8 cellular contexts compared by ENCODE assay signal in genomic region chr10:132684164-132684891, GRCh38.
A peak's percentile ranks its signal among the peaks of the same experiment; 100 is the strongest.
DNase-seq lines count a peak whose midpoint lies in the region; ATAC-seq and TF ChIP-seq lines count a peak whose summit lies in the region.

No MANE protein-coding gene starts in this region.

- H3K27ac ChIP-seq in layer of hippocampus (ENCODE audit: low read depth, low read length), result peak overlapping the region; percentile 98

- peaks cover 3% of the 10 kb centered on the region for H3K36me3 Mint-ChIP-seq in activated T-cell treated with anti-CD3 and anti-CD28 coated beads, Interleukin-2, amount 50 U/mL, for 4 hours (ENCODE audit: insufficient read depth)
- H3K36me3 Mint-ChIP-seq in type B pancreatic cell, result peaks cover 14% of the 10 kb centered on the region

- peaks cover 20% of the 10 kb centered on the region for H3K4me1 Mint-ChIP-seq in activated T-cell treated with anti-CD3 and anti-CD28 coated beads, Interleukin-2, amount 50 U/mL, for 4 hours (ENCODE audit: low read depth)
- no peaks in the 10 kb centered on the region for H3K4me1 Mint-ChIP-seq in type B pancreatic cell (ENCODE audit: unreplicated experiment)

- peak; percentile 17 for DNase-seq in activated T-cell treated with anti-CD3 and anti-CD28 coated beads, Interleukin-2, amount 50 U/mL, for 4 hours
- DNase-seq in type B pancreatic cell (ENCODE audit: extremely low spot score, unreplicated experiment) (peak; percentile 32), NCI-H128 (lab: John Stamatoyannopoulos, UW; ENCODE audit: unreplicated experiment) (no peak), DMS 273 treated with DMSO at 0.1 percent for 48 hours (lab: John Stamatoyannopoulos, UW) (no peak)

- H3K27ac Mint-ChIP-seq in type B pancreatic cell, result no peak overlapping the region

- no peaks in the 10 kb centered on the region for H3K9me3 Mint-ChIP-seq in activated T-cell treated with anti-CD3 and anti-CD28 coated beads, Interleukin-2, amount 50 U/mL, for 4 hours
- H3K9me3 Mint-ChIP-seq in type B pancreatic cell, result no peaks in the 10 kb centered on the region

- H3K27me3 ChIP-seq in layer of hippocampus (ENCODE audit: control insufficient read depth, insufficient read depth, low read length), result no peaks in the 10 kb centered on the region

- no peak overlapping the region for H3K4me3 Mint-ChIP-seq in activated T-cell treated with anti-CD3 and anti-CD28 coated beads, Interleukin-2, amount 50 U/mL, for 4 hours
- no peak overlapping the region for H3K4me3 Mint-ChIP-seq in type B pancreatic cell

- TF ChIP-seq CTCF in type B pancreatic cell (conservative IDR thresholded peaks at IDR 0.05), result no peak

- ATAC-seq in GM18909 (IDR thresholded peaks at IDR 0.05; ENCODE audit: poor library complexity, unreplicated experiment), result peak; percentile 77
- peak; percentile 74 for ATAC-seq in HG03469 (IDR thresholded peaks at IDR 0.05; ENCODE audit: unreplicated experiment)
- ATAC-seq in activated T-cell treated with anti-CD3 and anti-CD28 coated beads, Interleukin-2, amount 50 U/mL, for 4 hours, result peak; percentile 94 to 97
- ATAC-seq in GM19023 (IDR thresholded peaks at IDR 0.05; ENCODE audit: unreplicated experiment), result no peak

- no peaks in the 10 kb centered on the region for H3K27me3 Mint-ChIP-seq in activated T-cell treated with anti-CD3 and anti-CD28 coated beads, Interleukin-2, amount 50 U/mL, for 4 hours (ENCODE audit: low read depth)
- peaks cover 11% of the 10 kb centered on the region for H3K27me3 Mint-ChIP-seq in type B pancreatic cell

Comparison
In these comparisons a context has a peak if more than half of its experiments do, and no peak if none do; other contexts are left out.
1. DNase-seq: peak in activated T-cell treated with anti-CD3 and anti-CD28 coated beads, Interleukin-2, amount 50 U/mL, for 4 hours (single experiment) and type B pancreatic cell (single experiment); none in NCI-H128 (single experiment) and DMS 273 treated with DMSO at 0.1 percent for 48 hours (single experiment).